Comparison of ENCODE assay signal across 8 cellular contexts in genomic region chr3:172595648-172596393, GRCh38.
DNase-seq lines count a peak whose midpoint lies in the region; ATAC-seq, FAIRE-seq and TF ChIP-seq lines count a peak whose summit lies in the region.

No MANE protein-coding gene starts in this region.

- H3K4me3 ChIP-seq in IMR-90 (ENCODE audit: insufficient read depth, low read depth, low read length) (no peak overlapping the region), breast epithelium (peak overlapping the region; percentile 31 to 57 (median 41)), kidney (ENCODE audit: low read length in 2 of 2) (peak overlapping the region; percentile 48 to 59)

- POLR2A ChIA-PET in IMR-90 (lab: Charles Lee; ENCODE audit: unreplicated experiment) = no interaction called here

- H3K4me2 ChIP-seq in IMR-90 (ENCODE audit: low read depth, low read length) = peak overlapping the region; percentile 30; the same call in 1 of the 2 replicates

- H3K4me1 ChIP-seq in IMR-90 (ENCODE audit: control insufficient read depth, insufficient read depth, low read length) = no peaks in the 10 kb centered on the region
- peaks cover 0 to 13% of the 10 kb centered on the region in 2 donors for H3K4me1 ChIP-seq in breast epithelium
- peaks cover 9 to 25% of the 10 kb centered on the region in 2 donors for H3K4me1 ChIP-seq in kidney (ENCODE audit: control insufficient read depth in 1 of 2, insufficient read depth in 1 of 2, low read depth in 1 of 2, low read length in 2 of 2)

- no peak overlapping the region for H4K8ac ChIP-seq in IMR-90 (ENCODE audit: low read depth in 2 of 2, low read length in 2 of 2)

- no peak overlapping the region for H2BK15ac ChIP-seq in IMR-90 (ENCODE audit: low read depth, low read length)

- in situ Hi-C loops in IMR-90 (cut with MboI; ENCODE audit: low sequenced_read_pairs) = no loop called here
- in situ Hi-C loops in SK-MEL-5 (cut with HindIII; ENCODE audit: low pct_unique_long_range_greater_than_20kb, low sequenced_read_pairs) = no loop called here

- intact Hi-C loops in IMR-90 (cut with micrococcal nuclease) = loop anchor here (1.0 kb wide), 1 partner anchor 106 kb away; no protein-coding TSS in a partner anchor
- intact Hi-C loops in breast epithelium (cut with DNase I; ENCODE audit: low total_unique reads) = no loop called here
- intact Hi-C loops in kidney (cut with DNase I) = loop anchor here (10.0 kb wide), 1 partner anchor 101 kb away; no protein-coding TSS in a partner anchor

- TF ChIP-seq POLR2A in IMR-90 (IDR thresholded peaks at IDR 0.05; ENCODE audit: low read depth, low read length) (no peak), breast epithelium (IDR thresholded peaks at IDR 0.05) (no peak)

- no peak overlapping the region for H2AFZ ChIP-seq in IMR-90 (replicated peaks; ENCODE audit: low read length, poor library complexity)

- H3K9ac ChIP-seq in IMR-90 (ENCODE audit: low read depth, low read length) = no peak overlapping the region; the same call in 1 of the 2 replicates
- peak overlapping the region; percentile 64 to 68 for H3K9ac ChIP-seq in kidney (ENCODE audit: low read length in 2 of 2)

- no peak overlapping the region for H3K4ac ChIP-seq in IMR-90 (ENCODE audit: low read depth, low read length)

- no peaks in the 10 kb centered on the region for H3K79me1 ChIP-seq in IMR-90 (ENCODE audit: low read depth in 1 of 2, low read length in 2 of 2)

- H3K56ac ChIP-seq in IMR-90 (ENCODE audit: extremely low read depth, insufficient read depth, low read length) = no peak overlapping the region

- no peak overlapping the region for H3K18ac ChIP-seq in IMR-90 (ENCODE audit: low read depth, low read length)

- H3K9me3 ChIP-seq in IMR-90 (ENCODE audit: control insufficient read depth, insufficient read depth, low read length) = no peaks in the 10 kb centered on the region
- H3K9me3 ChIP-seq in breast epithelium = no peaks in the 10 kb centered on the region
- peaks cover 0 to 3% of the 10 kb centered on the region in 2 donors for H3K9me3 ChIP-seq in kidney (ENCODE audit: control insufficient read depth in 1 of 2, low read length in 2 of 2)

- H2BK5ac ChIP-seq in IMR-90 (ENCODE audit: low read depth, low read length, poor library complexity, severe bottlenecking) = no peak overlapping the region

- peak; percentile 75 for FAIRE-seq in kidney (lab: Jason Lieb, UNC)

- no peak overlapping the region for H2AK5ac ChIP-seq in IMR-90 (ENCODE audit: low read depth, low read length)

- WGBS in IMR-90 (ENCODE audit: extremely low coverage in 2 of 2, insufficient read length in 1 of 2), 2 experiments = no CpG with 5 or more reads among the region's 7 CpGs

- no peak overlapping the region for H4K5ac ChIP-seq in IMR-90 (ENCODE audit: low read depth, low read length)

- no peaks in the 10 kb centered on the region for H3K9me1 ChIP-seq in IMR-90 (ENCODE audit: insufficient read depth, low read length)

- H3K27ac ChIP-seq in IMR-90 (ENCODE audit: insufficient read depth, low read length) (no peak overlapping the region), breast epithelium (peak overlapping the region; percentile 84 to 89), kidney (ENCODE audit: low read depth in 2 of 2, low read length in 2 of 2) (peak overlapping the region; percentile 78 to 96)

- no peak overlapping the region for H2BK120ac ChIP-seq in IMR-90 (ENCODE audit: low read depth, low read length)

- dilution Hi-C loops in IMR-90 (cut with HindIII; ENCODE audit: low sequenced_read_pairs, unreplicated experiment) = no loop called here

- DNase-seq in DMS53 (lab: John Stamatoyannopoulos, UW) (peak; percentile 75), IMR-90 (peak; percentile 40), SK-MEL-5 (ENCODE audit: low read depth, low spot score) (peak; percentile 83), breast epithelium (ENCODE audit: low spot score in 2 of 2) (no peak), kidney (no peak), NCI-H345 (lab: John Stamatoyannopoulos, UW) (no peak)
- DNase-seq in stimulated activated naive CD4-positive, alpha-beta T cell (lab: John Stamatoyannopoulos, UW) = peak in 5 of 6 experiments; percentile 6 to 71 (median 42)

- no peaks in the 10 kb centered on the region for H4K20me1 ChIP-seq in IMR-90 (ENCODE audit: insufficient read depth, low read length)

- TF ChIP-seq RAD21 in IMR-90 (IDR thresholded peaks at IDR 0.05; ENCODE audit: low read length) = peak; percentile 60

- no TSS peak for BruUV-seq in IMR-90 (replicated peaks; lab: Mats Ljungman, UMichigan)

- no peak overlapping the region for H2AK9ac ChIP-seq in IMR-90 (replicated peaks; ENCODE audit: low read depth, low read length, poor library complexity)

- TF ChIP-seq CTCF in IMR-90 (conservative IDR thresholded peaks at IDR 0.05; ENCODE audit: low read depth, low read length) = peak; percentile 54
- TF ChIP-seq CTCF in breast epithelium (IDR thresholded peaks at IDR 0.05) = peak; percentile 68 to 84 (median 79)
- TF ChIP-seq CTCF in kidney (IDR thresholded peaks at IDR 0.05; ENCODE audit: borderline replicate concordance, extremely low read depth, insufficient read depth) = peak; percentile 88

- H3K14ac ChIP-seq in IMR-90 (replicated peaks; ENCODE audit: low read depth, low read length) = no peak overlapping the region

- H2BK20ac ChIP-seq in IMR-90 (ENCODE audit: low read depth, low read length) = no peak overlapping the region

- ATAC-seq in GM19467 (IDR thresholded peaks at IDR 0.05; ENCODE audit: unreplicated experiment) (peak; percentile 31), IMR-90 (ENCODE audit: low read depth) (peak; percentile 69)

- H3K27me3 ChIP-seq in IMR-90 (ENCODE audit: control insufficient read depth, insufficient read depth, low read length) (0 out of 2 replicates have a peak, but pooled peaks cover 2% of the 10 kb centered on the region), breast epithelium (no peaks in the 10 kb centered on the region)

- no peaks in the 10 kb centered on the region for H3K36me3 ChIP-seq in IMR-90 (ENCODE audit: control insufficient read depth, insufficient read depth, low read length)
- H3K36me3 ChIP-seq in breast epithelium = no peaks in the 10 kb centered on the region
- H3K36me3 ChIP-seq in kidney (ENCODE audit: control insufficient read depth in 1 of 2, insufficient read depth in 2 of 2, low read length in 2 of 2) = no peaks in the 10 kb centered on the region

- CTCF ChIA-PET in IMR-90 (lab: Yijun Ruan, JAX) = interaction anchor here (0.6 to 1.7 kb wide), 10 partner anchors 10 to 204 kb away, joined by 3 to 5 read pairs (median 3); no protein-coding TSS in a partner anchor

- no peak overlapping the region for H4K91ac ChIP-seq in IMR-90 (ENCODE audit: insufficient read depth, low read depth, low read length)

- H3K23ac ChIP-seq in IMR-90 (ENCODE audit: low read depth, low read length) = no peak overlapping the region

TF ChIP-seq in IMR-90, 13 proteins besides CTCF, POLR2A, EP300 and RAD21:
- TF ChIP-seq SMC3 (IDR thresholded peaks at IDR 0.05; ENCODE audit: low read depth, low read length) = peak; percentile 53
- no peak for TF ChIP-seq MXI1 (IDR thresholded peaks at IDR 0.05; ENCODE audit: borderline replicate concordance, low read depth, low read length)

Comparison
In these comparisons a context has a peak if more than half of its experiments do, and no peak if none do; other contexts are left out.
1. DNase-seq: peak in DMS53 (single experiment), IMR-90 (single experiment), SK-MEL-5 (single experiment) and stimulated activated naive CD4-positive, alpha-beta T cell (5 of 6); none in breast epithelium (0 of 2), kidney (single experiment) and NCI-H345 (single experiment).
2. Peak in every context shown above with its lines, with median percentiles within 50 percentile points of each other: CTCF ChIP-seq.